27 cellular contexts compared by ENCODE assay signal in genomic region chr3:139953131-139953910, GRCh38. TPM values are rescaled to one million over a fixed set of nuclear protein-coding genes. Genes with fewer than 3 reads are reported as not detected.
A peak's percentile ranks its signal among the peaks of the same experiment; 100 is the strongest.
DNase-seq lines count a peak whose midpoint lies in the region; ATAC-seq, FAIRE-seq and TF ChIP-seq lines count a peak whose summit lies in the region.
"Had no signal": no experiment of that assay in that cellular context is flagged by ENCODE, and none has a peak within 500 bp of the region (broad histone marks: within the 10 kb centered on the region; RNA-seq: fewer than 3 reads in every experiment).

No MANE protein-coding gene starts in this region.

- BruUV-seq in MCF 10A (replicated peaks; lab: Mats Ljungman, UMichigan): no TSS peak

- no peak overlapping the region for H3K27ac ChIP-seq in breast epithelium
- H3K27ac ChIP-seq: 22Rv1, BLaER1, HL-60, SK-N-MC had no signal

- no peaks in the 10 kb centered on the region for H3K36me3 ChIP-seq in breast epithelium
- H3K36me3 ChIP-seq in bronchial epithelial cell (ENCODE audit: control insufficient read depth, insufficient read depth, low read length): no peaks in the 10 kb centered on the region
- no peaks in the 10 kb centered on the region for H3K36me3 ChIP-seq in mucosa of descending colon (ENCODE audit: low read depth)
- H3K36me3 ChIP-seq: BLaER1 had no signal

- H3K27me3 Mint-ChIP-seq in MCF 10A (ENCODE audit: insufficient read depth, unreplicated experiment): no peaks in the 10 kb centered on the region

- H3K27me3 ChIP-seq in breast epithelium: no peaks in the 10 kb centered on the region
- no peaks in the 10 kb centered on the region for H3K27me3 ChIP-seq in bronchial epithelial cell (ENCODE audit: control insufficient read depth, insufficient read depth, low read length)
- H3K27me3 ChIP-seq: BLaER1 had no signal

- H3K4me1 ChIP-seq in breast epithelium (no peaks in the 10 kb centered on the region), mucosa of descending colon (ENCODE audit: low read depth) (no peaks in the 10 kb centered on the region)
- H3K4me1 ChIP-seq: BLaER1 had no signal

- no peaks in the 10 kb centered on the region for H3K9me3 ChIP-seq in breast epithelium
- no peaks in the 10 kb centered on the region for H3K9me3 ChIP-seq in mucosa of descending colon
- H3K9me3 ChIP-seq: BLaER1 had no signal

- no peak overlapping the region for H3K27ac Mint-ChIP-seq in MCF 10A (ENCODE audit: low read depth, unreplicated experiment)
- H3K27ac Mint-ChIP-seq: CD4-positive, alpha-beta T cell had no signal

- TF ChIP-seq POLR2A in breast epithelium (IDR thresholded peaks at IDR 0.05): no peak

- FAIRE-seq in bronchial epithelial cell (lab: Jason Lieb, UNC): no peak
- FAIRE-seq: GM12878, HepG2 had no signal

- H3K4me1 Mint-ChIP-seq in MCF 10A (ENCODE audit: insufficient read depth, unreplicated experiment): no peaks in the 10 kb centered on the region

- H3K4me3 ChIP-seq in breast epithelium: no peak overlapping the region
- H3K4me3 ChIP-seq in bronchial epithelial cell (ENCODE audit: low read depth, low read length): no peak overlapping the region
- no peak overlapping the region for H3K4me3 ChIP-seq in mucosa of descending colon
- H3K4me3 ChIP-seq: BLaER1, GM12878, SK-N-MC had no signal

- TF ChIP-seq CTCF in MCF 10A (IDR thresholded peaks at IDR 0.05; ENCODE audit: unreplicated experiment) (no peak), breast epithelium (IDR thresholded peaks at IDR 0.05) (no peak), bronchial epithelial cell (IDR thresholded peaks at IDR 0.05; ENCODE audit: insufficient read depth, low read length, severe bottlenecking) (no peak), mucosa of descending colon (IDR thresholded peaks at IDR 0.05) (no peak)

- intact Hi-C loops in MCF 10A (cut with micrococcal nuclease) (no loop called here), breast epithelium (cut with DNase I; ENCODE audit: low total_unique reads) (no loop called here), mucosa of descending colon (cut with DNase I, micrococcal nuclease) (no loop called here)

- H3K4me3 Mint-ChIP-seq in MCF 10A (ENCODE audit: unreplicated experiment): no peak overlapping the region
- H3K4me3 Mint-ChIP-seq: CD4-positive, alpha-beta T cell; H9 had no signal

- DNase-seq in MCF 10A (ENCODE audit: unreplicated experiment) (peak; percentile 35), breast epithelium (ENCODE audit: low spot score in 2 of 2) (no peak), bronchial epithelial cell (ENCODE audit: low read depth) (peak; percentile 91), islet precursor cell (peak; percentile 77), NCI-H82 (lab: John Stamatoyannopoulos, UW) (no peak), mucosa of descending colon (no peak)
- no peak for DNase-seq in effector CD8-positive, alpha-beta T cell (lab: John Stamatoyannopoulos, UW)
- DNase-seq: ACHN; CD4-positive, alpha-beta T cell; COR-L47; DMS79; H9; KBM-7; NCI-H1105; NCI-H2029 treated with DMSO at 0.1 percent for 48 hours; NCI-H345; NCI-H524; OCI-M1; SHP77 treated with DMSO at 0.1 percent for 48 hours had no signal

- H3K9me3 Mint-ChIP-seq in MCF 10A (ENCODE audit: unreplicated experiment): peaks cover 11% of the 10 kb centered on the region
- H3K9me3 Mint-ChIP-seq: CD4-positive, alpha-beta T cell; H9 had no signal

- ATAC-seq in GM21381 (IDR thresholded peaks at IDR 0.05; ENCODE audit: unreplicated experiment): no peak
- ATAC-seq in mucosa of descending colon: no peak
- ATAC-seq: GM12878, HepG2 had no signal

- POLR2A ChIA-PET in MCF 10A (lab: Yijun Ruan, JAX): interaction anchor here (1.0 kb wide), 1 partner anchor 27 kb away, joined by 4 read pairs; no protein-coding TSS in a partner anchor

- CTCF ChIA-PET in MCF 10A (lab: Yijun Ruan, JAX): interaction anchor here (0.7 to 1.2 kb wide), 4 partner anchors 15 to 911 kb away, joined by 3 to 6 read pairs (median 4); no protein-coding TSS in a partner anchor

- H3K36me3 Mint-ChIP-seq in MCF 10A (ENCODE audit: insufficient read depth, unreplicated experiment): no peaks in the 10 kb centered on the region

RNA-seq across cellular contexts. Expression of gene CLSTN2, which starts 18.3 kb away (rescaled TPM):
- not detected in 2 replicates for total RNA-seq in MCF 10A (2022)
- 10 to 100 TPM; 15.5 to 75.5 (median 33.1) TPM for total RNA-seq in breast epithelium
- under 0.01 and 0.26 TPM in 2 replicates for total RNA-seq in bronchial epithelial cell
- 1 to 10 TPM in 2 of 3 donors, under 1 TPM in 1; 0.90 to 5.3 (median 2.5) TPM for total RNA-seq in mucosa of descending colon
- total RNA-seq: CD4-positive, alpha-beta T cell; HepG2; HT-29 had no signal

Comparison
In these comparisons a context has a peak if more than half of its experiments do, and no peak if none do; other contexts are left out.
1. DNase-seq: peak in MCF 10A (single experiment), bronchial epithelial cell (single experiment) and islet precursor cell (single experiment); none in breast epithelium (0 of 2), NCI-H82 (single experiment), effector CD8-positive, alpha-beta T cell (single experiment) and mucosa of descending colon (0 of 3).